In the genomic region with DNA sequence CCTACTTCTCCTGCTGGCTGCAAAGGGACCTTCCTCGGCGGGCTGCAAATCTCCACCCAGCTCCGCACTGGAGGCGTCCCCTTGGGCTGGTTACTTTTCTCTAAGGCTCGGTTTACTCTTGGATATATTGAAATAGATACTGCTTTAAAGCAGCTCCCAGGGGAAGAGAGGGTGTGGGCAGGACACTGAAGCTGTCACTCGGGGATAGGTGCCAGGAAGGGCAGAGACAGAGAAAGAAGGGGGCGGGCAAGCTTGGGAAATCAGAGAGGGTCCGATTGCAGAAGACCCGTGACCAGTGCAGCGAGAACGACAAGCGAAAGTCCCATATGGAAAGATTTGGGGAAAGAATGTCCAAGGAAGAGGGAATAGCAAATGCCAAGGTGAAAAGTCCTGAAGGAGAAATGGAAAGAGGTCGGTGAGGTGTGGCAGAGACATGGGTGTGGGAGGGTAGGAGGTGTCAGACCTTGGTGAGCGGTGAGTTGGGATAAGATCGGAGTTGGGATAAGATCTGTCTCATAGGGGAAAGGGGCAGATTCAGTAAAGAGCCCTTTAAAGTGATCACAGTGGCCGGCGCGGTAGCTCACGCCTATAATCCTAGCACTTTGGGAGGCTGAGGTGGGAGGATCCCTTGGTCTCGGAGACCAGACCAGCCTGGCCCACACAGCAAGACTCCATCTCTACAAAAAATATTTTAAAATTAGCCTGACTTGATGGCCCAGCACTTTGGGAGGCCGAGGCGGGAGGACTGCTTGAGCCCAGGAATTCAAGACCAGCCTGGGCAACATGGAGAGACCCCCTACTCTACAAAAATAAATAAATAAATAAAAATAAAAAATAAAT, we compare ENCODE assay signal across 8 cellular contexts. TPM values are rescaled to one million over a fixed set of nuclear protein-coding genes. Genes with fewer than 3 reads are reported as not detected.
DNase-seq lines count a peak whose midpoint lies in the region; ATAC-seq and TF ChIP-seq lines count a peak whose summit lies in the region.

No MANE protein-coding gene starts in this region.

- H3K27me3 Mint-ChIP-seq in chondrocyte (ENCODE audit: low read depth) = no peaks in the 10 kb centered on the region
- H3K27me3 Mint-ChIP-seq in mesothelial cell of epicardium (ENCODE audit: low read depth) = no peaks in the 10 kb centered on the region

- H3K4me1 ChIP-seq in ACC112 (ENCODE audit: control insufficient read depth, insufficient read depth, low read length, unreplicated experiment) = peaks cover 7% of the 10 kb centered on the region

- peak; percentile 1 for TF ChIP-seq CTCF in chondrocyte (IDR thresholded peaks at IDR 0.05)
- TF ChIP-seq CTCF in mesothelial cell of epicardium (IDR thresholded peaks at IDR 0.05; ENCODE audit: unreplicated experiment) = no peak

- peak overlapping the region; percentile 98 for H3K4me3 ChIP-seq in ACC112 (ENCODE audit: low read depth, low read length)
- peak overlapping the region; percentile 83 for H3K4me3 ChIP-seq in Jurkat, Clone E6-1 (ENCODE audit: low read length)

- H3K4me3 Mint-ChIP-seq in chondrocyte (ENCODE audit: unreplicated experiment) (peak overlapping the region; percentile 86), mesothelial cell of epicardium (peak overlapping the region; percentile 87)

- H3K4me1 Mint-ChIP-seq in chondrocyte (ENCODE audit: low read depth) (peaks cover 31% of the 10 kb centered on the region), mesothelial cell of epicardium (peaks cover 32% of the 10 kb centered on the region)

- H3K9me3 Mint-ChIP-seq in chondrocyte (ENCODE audit: low read depth) = no peaks in the 10 kb centered on the region
- H3K9me3 Mint-ChIP-seq in mesothelial cell of epicardium = no peaks in the 10 kb centered on the region

- H2AFZ ChIP-seq in ACC112 (ENCODE audit: low read length, unreplicated experiment) = peak overlapping the region; percentile 87

- H3K36me3 ChIP-seq in ACC112 (ENCODE audit: insufficient read depth, low read length) = no peaks in the 10 kb centered on the region

- DNase-seq in Jurkat, Clone E6-1 (ENCODE audit: low read depth, low spot score) = no peak
- DNase-seq in chondrocyte (ENCODE audit: low spot score) = no peak
- DNase-seq in mesothelial cell of epicardium (ENCODE audit: low spot score in 2 of 2, unreplicated experiment in 2 of 2) = no peak
- DNase-seq in AG08395 (ENCODE audit: low spot score) = no peak

- H3K36me3 Mint-ChIP-seq in chondrocyte (ENCODE audit: low read depth) (no peaks in the 10 kb centered on the region), mesothelial cell of epicardium (no peaks in the 10 kb centered on the region)

- H3K27ac Mint-ChIP-seq in chondrocyte (ENCODE audit: unreplicated experiment) = peak overlapping the region; percentile 45
- peak overlapping the region; percentile 23 for H3K27ac Mint-ChIP-seq in mesothelial cell of epicardium

- no peak for ATAC-seq in GM18868 (IDR thresholded peaks at IDR 0.05; ENCODE audit: unreplicated experiment)
- ATAC-seq in HG03521 (IDR thresholded peaks at IDR 0.05; ENCODE audit: unreplicated experiment) = no peak
- no peak for ATAC-seq in GM18502 (IDR thresholded peaks at IDR 0.05; ENCODE audit: poor library complexity, unreplicated experiment)

- H3K27me3 ChIP-seq in ACC112 (ENCODE audit: insufficient read depth, low read length) = no peaks in the 10 kb centered on the region

- peaks cover 19% of the 10 kb centered on the region for H3K79me2 ChIP-seq in ACC112 (ENCODE audit: control insufficient read depth, insufficient read depth, low read length, unreplicated experiment)

- H3K27ac ChIP-seq in ACC112 (ENCODE audit: low read depth, low read length) = no peak overlapping the region

RNA-seq across cellular contexts. Expression of gene THSD8, which starts 0.6 kb away (rescaled TPM):
- polyA plus RNA-seq in Jurkat, Clone E6-1 (2012; ENCODE audit: insufficient read depth, insufficient read length) = 89.2 TPM
- total RNA-seq in chondrocyte = 3.6 to 5.4 TPM (median 4.5 TPM) in 3 replicates
- 8.4 to 11.4 TPM (median 8.8 TPM) in 3 replicates for total RNA-seq in mesothelial cell of epicardium

RNA-seq across cellular contexts. Expression of gene PRDX2, which starts 0.9 kb away (rescaled TPM):
- 291 TPM for polyA plus RNA-seq in Jurkat, Clone E6-1 (2012; ENCODE audit: insufficient read depth, insufficient read length)
- total RNA-seq in chondrocyte (184 to 211 TPM (median 190 TPM) in 3 replicates), mesothelial cell of epicardium (361 to 381 TPM (median 380 TPM) in 3 replicates)

RNA-seq across cellular contexts. Expression of gene RNASEH2A, which starts 3.9 kb away (rescaled TPM):
- 144 TPM for polyA plus RNA-seq in Jurkat, Clone E6-1 (2012; ENCODE audit: insufficient read depth, insufficient read length)
- total RNA-seq in chondrocyte = 9.9 to 22.8 TPM (median 11.9 TPM) in 3 replicates
- total RNA-seq in mesothelial cell of epicardium = 17.5 to 22.7 TPM (median 19.8 TPM) in 3 replicates

RNA-seq across cellular contexts. Expression of gene JUNB, which starts 11.2 kb away (rescaled TPM):
- polyA plus RNA-seq in Jurkat, Clone E6-1 (2012; ENCODE audit: insufficient read depth, insufficient read length) = 22.6 TPM
- total RNA-seq in chondrocyte (99.0 to 129 TPM (median 122 TPM) in 3 replicates), mesothelial cell of epicardium (160 to 169 TPM (median 164 TPM) in 3 replicates)

RNA-seq across cellular contexts. Expression of gene HOOK2, which starts 27.1 kb away (rescaled TPM):
- polyA plus RNA-seq in Jurkat, Clone E6-1 (2012; ENCODE audit: insufficient read depth, insufficient read length) = 26.6 TPM
- total RNA-seq in chondrocyte (26.8 to 34.0 TPM (median 30.5 TPM) in 3 replicates), mesothelial cell of epicardium (89.2 to 93.7 TPM (median 92.7 TPM) in 3 replicates)
